In genomic region chr20:32743237-32744112, GRCh38 we compare ENCODE assay signal across 8 cellular contexts. TPM values are rescaled to one million over a fixed set of nuclear protein-coding genes. Genes with fewer than 3 reads are reported as not detected.
DNase-seq lines count a peak whose midpoint lies in the region; ATAC-seq and TF ChIP-seq lines count a peak whose summit lies in the region.

COMMD7 (minus strand) TSS chr20:32743467; CDS start chr20:32743391, 76 bp downstream.

- peak within 1 kb of the TSS; percentile 78 for H3K9ac ChIP-seq in fibroblast of lung (ENCODE audit: insufficient read depth, low read length)

- H3K27ac ChIP-seq in PC-9 (peak within 1 kb of the TSS; percentile 14; the same call in 1 of the 2 replicates), fibroblast of lung (ENCODE audit: insufficient read depth, low read length) (peak within 1 kb of the TSS; percentile 69), stomach (peak within 1 kb of the TSS; percentile 75 to 91 (median 88))

- peaks cover 26% of the 10 kb centered on the region for H3K4me1 Mint-ChIP-seq in activated T-helper 1 cell treated with anti-CD3 and anti-CD28 coated beads, Interleukin-12 subunit alpha, Interleukin-12 subunit beta, Interleukin-2, Interleukin-4 antibody, amounts not matched to agents 30 ng/mL and 10 ng/mL and 1 ng/mL, durations not matched to agents 14 hours and 24 hours and 36 hours (ENCODE audit: low read depth)
- peaks cover 24 to 28% of the 10 kb centered on the region in 2 donors for H3K4me1 Mint-ChIP-seq in natural killer cell treated with Interleukin-12 subunit alpha and Interleukin-12 subunit beta and Interleukin-15 and Interleukin-18, amount 100 ng/mL, for 72 hours (ENCODE audit: low read depth in 2 of 2)

- TF ChIP-seq POLR2A in stomach (IDR thresholded peaks at IDR 0.05): no peak

- peaks cover 25% of the 10 kb centered on the region; the same call in 1 of the 2 replicates for H3F3A ChIP-seq in PC-9 (ENCODE audit: insufficient read depth, low read depth)

- H3K27me3 Mint-ChIP-seq in activated T-helper 1 cell treated with anti-CD3 and anti-CD28 coated beads, Interleukin-12 subunit alpha, Interleukin-12 subunit beta, Interleukin-2, Interleukin-4 antibody, amounts not matched to agents 30 ng/mL and 10 ng/mL and 1 ng/mL, durations not matched to agents 14 hours and 24 hours and 36 hours (ENCODE audit: insufficient read depth): no peaks in the 10 kb centered on the region
- H3K27me3 Mint-ChIP-seq in natural killer cell treated with Interleukin-12 subunit alpha and Interleukin-12 subunit beta and Interleukin-15 and Interleukin-18, amount 100 ng/mL, for 72 hours: no peaks in the 10 kb centered on the region

- H3K4me3 Mint-ChIP-seq in activated T-helper 1 cell treated with anti-CD3 and anti-CD28 coated beads, Interleukin-12 subunit alpha, Interleukin-12 subunit beta, Interleukin-2, Interleukin-4 antibody, amounts not matched to agents 30 ng/mL and 10 ng/mL and 1 ng/mL, durations not matched to agents 14 hours and 24 hours and 36 hours: peak within 1 kb of the TSS; percentile 98
- H3K4me3 Mint-ChIP-seq in natural killer cell treated with Interleukin-12 subunit alpha and Interleukin-12 subunit beta and Interleukin-15 and Interleukin-18, amount 100 ng/mL, for 72 hours: peak within 1 kb of the TSS; percentile 100

- DNase-seq in NCI-H1092 treated with DMSO at 0.1 percent for 48 hours (lab: John Stamatoyannopoulos, UW): peak; percentile 39
- no peak for DNase-seq in NCI-H1092 (lab: John Stamatoyannopoulos, UW)
- peak in 1 of 2 experiments; percentile 49 for DNase-seq in PC-9
- peak; percentile 68 for DNase-seq in activated T-helper 1 cell treated with anti-CD3 and anti-CD28 coated beads, Interleukin-12 subunit alpha, Interleukin-12 subunit beta, Interleukin-2, Interleukin-4 antibody, amounts not matched to agents 30 ng/mL and 10 ng/mL and 1 ng/mL, durations not matched to agents 14 hours and 24 hours and 36 hours (ENCODE audit: low spot score)
- peak; percentile 51 to 54 for DNase-seq in fibroblast of lung (ENCODE audit: low read depth in 2 of 2)
- peak; percentile 71 for DNase-seq in natural killer cell treated with Interleukin-12 subunit alpha and Interleukin-12 subunit beta and Interleukin-15 and Interleukin-18, amount 100 ng/mL, for 72 hours (ENCODE audit: low spot score)
- peak; percentile 73 for DNase-seq in stomach

- H3K4me2 ChIP-seq in PC-9: peak within 1 kb of the TSS; percentile 98
- H3K4me2 ChIP-seq in fibroblast of lung (ENCODE audit: extremely low read depth, insufficient read depth, low read length): peak within 1 kb of the TSS; percentile 95

- no peaks in the 10 kb centered on the region for H3K36me3 ChIP-seq in PC-9 (ENCODE audit: low read depth)
- H3K36me3 ChIP-seq in fibroblast of lung (ENCODE audit: control insufficient read depth, insufficient read depth, low read length): no peaks in the 10 kb centered on the region
- H3K36me3 ChIP-seq in stomach: no peaks in the 10 kb centered on the region

- H2AFZ ChIP-seq in PC-9 (peak within 1 kb of the TSS; percentile 96), fibroblast of lung (ENCODE audit: low read length) (peak within 1 kb of the TSS; percentile 78)

- intact Hi-C loops in PC-9 (cut with micrococcal nuclease; ENCODE audit: unreplicated experiment): loop anchor here (2.0 to 5.0 kb wide), 2 partner anchors 19 to 61 kb away; partner anchors contain the start of gene DNMT3B
- intact Hi-C loops in activated T-helper 1 cell treated with anti-CD3 and anti-CD28 coated beads, Interleukin-12 subunit alpha, Interleukin-12 subunit beta, Interleukin-2, Interleukin-4 antibody, amounts not matched to agents 30 ng/mL and 10 ng/mL and 1 ng/mL, durations not matched to agents 14 hours and 24 hours and 36 hours (cut with micrococcal nuclease): loop anchor here (5.0 kb wide), 3 partner anchors 34 to 206 kb away; no protein-coding TSS in a partner anchor
- intact Hi-C loops in stomach (cut with DNase I; ENCODE audit: low total_unique reads): no loop called here

- ATAC-seq in HG03280 (IDR thresholded peaks at IDR 0.05; ENCODE audit: unreplicated experiment): peak; percentile 50
- ATAC-seq in natural killer cell treated with Interleukin-12 subunit alpha and Interleukin-12 subunit beta and Interleukin-15 and Interleukin-18, amount 100 ng/mL, for 72 hours: peak; percentile 86 to 88

- CTCF ChIA-PET in PC-9 (lab: Charles Lee): interaction anchor here (0.6 to 1.4 kb wide), 2 partner anchors 30 to 35 kb away, joined by 3 to 16 read pairs; no protein-coding TSS in a partner anchor

- peaks cover 2% of the 10 kb centered on the region for H3K36me3 Mint-ChIP-seq in activated T-helper 1 cell treated with anti-CD3 and anti-CD28 coated beads, Interleukin-12 subunit alpha, Interleukin-12 subunit beta, Interleukin-2, Interleukin-4 antibody, amounts not matched to agents 30 ng/mL and 10 ng/mL and 1 ng/mL, durations not matched to agents 14 hours and 24 hours and 36 hours (ENCODE audit: low read depth)
- no peaks in the 10 kb centered on the region for H3K36me3 Mint-ChIP-seq in natural killer cell treated with Interleukin-12 subunit alpha and Interleukin-12 subunit beta and Interleukin-15 and Interleukin-18, amount 100 ng/mL, for 72 hours

- WGBS in stomach, 5 donors: 1 to 8% (median 1%) methylated on average over 11 to 64 of the region's 64 CpGs

- H3K4me1 ChIP-seq in PC-9 (replicated peaks; ENCODE audit: insufficient read depth): peaks cover 39% of the 10 kb centered on the region
- peaks cover 11% of the 10 kb centered on the region for H3K4me1 ChIP-seq in fibroblast of lung (ENCODE audit: control insufficient read depth, extremely low read depth, insufficient read depth, low read length)
- peaks cover 0 to 33% (median 27%) of the 10 kb centered on the region in 4 donors for H3K4me1 ChIP-seq in stomach

- no peaks in the 10 kb centered on the region for H3K9me3 Mint-ChIP-seq in activated T-helper 1 cell treated with anti-CD3 and anti-CD28 coated beads, Interleukin-12 subunit alpha, Interleukin-12 subunit beta, Interleukin-2, Interleukin-4 antibody, amounts not matched to agents 30 ng/mL and 10 ng/mL and 1 ng/mL, durations not matched to agents 14 hours and 24 hours and 36 hours
- H3K9me3 Mint-ChIP-seq in natural killer cell treated with Interleukin-12 subunit alpha and Interleukin-12 subunit beta and Interleukin-15 and Interleukin-18, amount 100 ng/mL, for 72 hours: no peaks in the 10 kb centered on the region

- H3K27me3 ChIP-seq in PC-9 (ENCODE audit: insufficient read depth, low read depth): no peaks in the 10 kb centered on the region
- no peaks in the 10 kb centered on the region for H3K27me3 ChIP-seq in fibroblast of lung (ENCODE audit: control insufficient read depth, insufficient read depth, low read length)
- no peaks in the 10 kb centered on the region for H3K27me3 ChIP-seq in stomach

- no peak for TF ChIP-seq EP300 in stomach (IDR thresholded peaks at IDR 0.05)

- H3K9me3 ChIP-seq in PC-9 (ENCODE audit: insufficient read depth, low read depth) (no peaks in the 10 kb centered on the region), fibroblast of lung (ENCODE audit: control insufficient read depth, insufficient read depth, low read depth, low read length) (no peaks in the 10 kb centered on the region), stomach (no peaks in the 10 kb centered on the region)

- peak within 1 kb of the TSS; percentile 97 for H3K4me3 ChIP-seq in PC-9
- peak within 1 kb of the TSS; percentile 84 to 89 (median 87) for H3K4me3 ChIP-seq in fibroblast of lung (replicated peaks in 1 of 4; ENCODE audit: control extremely low read depth in 1 of 4, insufficient read depth in 1 of 4, low read depth in 3 of 4, low read length in 4 of 4)
- H3K4me3 ChIP-seq in stomach: peak within 1 kb of the TSS; percentile 78 to 97 (median 90)

- no peaks in the 10 kb centered on the region for H3K9me2 ChIP-seq in PC-9 (ENCODE audit: insufficient read depth)

- TF ChIP-seq CTCF in PC-9 (conservative IDR thresholded peaks at IDR 0.05) (no peak), fibroblast of lung (conservative IDR thresholded peaks at IDR 0.05 in 1 of 2, IDR thresholded peaks at IDR 0.05 in 1 of 2; ENCODE audit: low read depth in 1 of 2, low read length in 2 of 2) (no peak), stomach (IDR thresholded peaks at IDR 0.05) (no peak)

- POLR2A ChIA-PET in PC-9 (lab: Charles Lee; ENCODE audit: unreplicated experiment): no interaction called here

- peak within 1 kb of the TSS; percentile 95 for H3K27ac Mint-ChIP-seq in activated T-helper 1 cell treated with anti-CD3 and anti-CD28 coated beads, Interleukin-12 subunit alpha, Interleukin-12 subunit beta, Interleukin-2, Interleukin-4 antibody, amounts not matched to agents 30 ng/mL and 10 ng/mL and 1 ng/mL, durations not matched to agents 14 hours and 24 hours and 36 hours
- peak within 1 kb of the TSS; percentile 98 to 99 for H3K27ac Mint-ChIP-seq in natural killer cell treated with Interleukin-12 subunit alpha and Interleukin-12 subunit beta and Interleukin-15 and Interleukin-18, amount 100 ng/mL, for 72 hours

- no TSS peak for BruUV-seq in PC-9 (replicated peaks; lab: Mats Ljungman, UMichigan)

- H4K20me1 ChIP-seq in PC-9 (ENCODE audit: insufficient read depth) (no peaks in the 10 kb centered on the region), fibroblast of lung (ENCODE audit: control insufficient read depth, extremely low read depth, insufficient read depth, low read length) (no peaks in the 10 kb centered on the region)

- H3K79me2 ChIP-seq in PC-9 (ENCODE audit: low read depth) (peaks cover 10% of the 10 kb centered on the region), fibroblast of lung (ENCODE audit: control insufficient read depth, insufficient read depth, low read length) (peaks cover 16% of the 10 kb centered on the region)

RNA-seq across cellular contexts. Expression of gene COMMD7, which starts in this region (rescaled TPM):
- 42.3 and 43.0 TPM in 2 replicates for total RNA-seq in PC-9 (2021)
- 41.3 and 43.0 TPM in 2 replicates for total RNA-seq in activated T-helper 1 cell treated with anti-CD3 and anti-CD28 coated beads, Interleukin-12 subunit alpha, Interleukin-12 subunit beta, Interleukin-2, Interleukin-4 antibody, amounts not matched to agents 30 ng/mL and 10 ng/mL and 1 ng/mL, durations not matched to agents 14 hours and 24 hours and 36 hours
- 26.7 and 39.6 TPM in 2 replicates for total RNA-seq in fibroblast of lung
- 68.5 and 70.0 TPM in 2 replicates for polyA plus RNA-seq in fibroblast of lung
- polyA plus RNA-seq in fibroblast of lung (2012): 71.4 and 74.3 TPM in 2 replicates
- polyA minus RNA-seq in fibroblast of lung (ENCODE audit: low replicate concordance): 18.9 and 42.9 TPM in 2 replicates
- total RNA-seq in natural killer cell treated with Interleukin-12 subunit alpha and Interleukin-12 subunit beta and Interleukin-15 and Interleukin-18, amount 100 ng/mL, for 72 hours: 10 to 100 TPM; 58.5 to 67.9 TPM
- 10 to 100 TPM in 3 of 5 donors, 1 to 10 TPM in 2; 3.8 to 28.4 (median 19.6) TPM for total RNA-seq in stomach
- polyA plus RNA-seq in stomach: 10 to 100 TPM; 36.9 to 61.9 (median 60.9) TPM

Comparison
In these comparisons a context has a peak if more than half of its experiments do, and no peak if none do; other contexts are left out.
1. H3K27ac ChIP-seq: peak in every context shown above with its lines; median percentile 88 in stomach; 69 in fibroblast of lung; 14 in PC-9.